Comparison of ENCODE assay signal across 22 cellular contexts in genomic region chr17:8623591-8623990, GRCh38. TPM values are rescaled to one million over a fixed set of nuclear protein-coding genes. Genes with fewer than 3 reads are reported as not detected.
A peak's percentile ranks its signal among the peaks of the same experiment; 100 is the strongest.
DNase-seq lines count a peak whose midpoint lies in the region; ATAC-seq, FAIRE-seq and TF ChIP-seq lines count a peak whose summit lies in the region.
"Had no signal": no experiment of that assay in that cellular context is flagged by ENCODE, and none has a peak within 500 bp of the region (broad histone marks: within the 10 kb centered on the region; RNA-seq: fewer than 3 reads in every experiment).

No MANE protein-coding gene starts in this region.

- peak; percentile 34 for DNase-seq in BJ (ENCODE audit: low read depth)
- peak; percentile 67 for DNase-seq in amniotic epithelial cell (ENCODE audit: low read depth)
- peak; percentile 97 for DNase-seq in foreskin melanocyte
- DNase-seq in renal cortical epithelial cell (ENCODE audit: low read depth), result peak; percentile 41
- no peak for DNase-seq in H54 (ENCODE audit: insufficient read length, low spot score)
- DNase-seq in glomerular visceral epithelial cell (ENCODE audit: extremely low spot score), result no peak
- DNase-seq: activated CD4-positive, alpha-beta T cell treated with anti-CD3 and anti-CD28 coated beads for 4 hours; activated naive CD4-positive, alpha-beta T cell treated with anti-CD3 and anti-CD28 coated beads, Interleukin-2, amount 50 U/mL, for 16 hours; activated T-cell treated with anti-CD3 and anti-CD28 coated beads, Interleukin-2, amount 50 U/mL, for 72 hours; CD4-positive, CD25-positive, alpha-beta regulatory T cell; midbrain; MV-4-11; NCI-H1694 treated with DMSO at 0.1 percent for 48 hours; NCI-H748 treated with DMSO at 0.1 percent for 48 hours; Right ventricle myocardium superior; stimulated activated CD4-positive, alpha-beta T cell treated with anti-CD3 and anti-CD28 coated beads, Interleukin-12 subunit alpha, Interleukin-12 subunit beta, amount 100 ng/mL, for 4 hours; T-cell had no signal

- CTCF ChIA-PET in BJ (lab: Yijun Ruan, JAX), result interaction anchor here (1.1 kb wide), 1 partner anchor 122 kb away, joined by 6 read pairs; no protein-coding TSS in a partner anchor

- no peak overlapping the region for H3K4me3 ChIP-seq in BJ (ENCODE audit: low read depth, low read length)

- no peaks in the 10 kb centered on the region for H3K27me3 ChIP-seq in BJ (ENCODE audit: control insufficient read depth, insufficient read depth, low read length)

- POLR2A ChIA-PET in BJ (lab: Charles Lee), result interaction anchor here (1.0 kb wide), 1 partner anchor 10 kb away, joined by 3 read pairs; no protein-coding TSS in a partner anchor

- ATAC-seq in HG03025 (IDR thresholded peaks at IDR 0.05; ENCODE audit: low FRiP score, unreplicated experiment), result no peak
- no peak for ATAC-seq in GM21367 (IDR thresholded peaks at IDR 0.05; ENCODE audit: unreplicated experiment)
- ATAC-seq: activated T-cell treated with anti-CD3 and anti-CD28 coated beads, Interleukin-2, amount 50 U/mL, for 72 hours; left lobe of liver; T-cell had no signal

- TF ChIP-seq CTCF in BJ (IDR thresholded peaks at IDR 0.05; ENCODE audit: insufficient read depth, low read depth, low read length), result no peak

- no peak for FAIRE-seq in H54 (lab: Jason Lieb, UNC)
- FAIRE-seq: bronchial epithelial cell, G401.6 had no signal

- H3K36me3 ChIP-seq in BJ (ENCODE audit: control insufficient read depth, insufficient read depth, low read length), result no peaks in the 10 kb centered on the region; the same call in 1 of the 2 replicates

- TF ChIP-seq POLR2A in H54 (IDR thresholded peaks at IDR 0.05; ENCODE audit: low read depth, low read length), result no peak

RNA-seq across cellular contexts. Expression of gene MYH10, which starts 6.9 kb away (rescaled TPM):
- 46.3 and 62.1 TPM in 2 replicates for polyA plus RNA-seq in BJ (2011; rRNA removed)
- 60.4 and 66.3 TPM in 2 replicates for polyA minus RNA-seq in BJ (2011; rRNA and poly(A)+ RNA removed)
- total RNA-seq in renal cortical epithelial cell, result 49.5 and 149 TPM in 2 replicates

Comparison
In these comparisons a context has a peak if more than half of its experiments do, and no peak if none do; other contexts are left out.
1. DNase-seq: peak in BJ (single experiment), amniotic epithelial cell (single experiment), foreskin melanocyte (single experiment) and renal cortical epithelial cell (single experiment); none in H54 (single experiment) and glomerular visceral epithelial cell (single experiment).